In the genomic region with DNA sequence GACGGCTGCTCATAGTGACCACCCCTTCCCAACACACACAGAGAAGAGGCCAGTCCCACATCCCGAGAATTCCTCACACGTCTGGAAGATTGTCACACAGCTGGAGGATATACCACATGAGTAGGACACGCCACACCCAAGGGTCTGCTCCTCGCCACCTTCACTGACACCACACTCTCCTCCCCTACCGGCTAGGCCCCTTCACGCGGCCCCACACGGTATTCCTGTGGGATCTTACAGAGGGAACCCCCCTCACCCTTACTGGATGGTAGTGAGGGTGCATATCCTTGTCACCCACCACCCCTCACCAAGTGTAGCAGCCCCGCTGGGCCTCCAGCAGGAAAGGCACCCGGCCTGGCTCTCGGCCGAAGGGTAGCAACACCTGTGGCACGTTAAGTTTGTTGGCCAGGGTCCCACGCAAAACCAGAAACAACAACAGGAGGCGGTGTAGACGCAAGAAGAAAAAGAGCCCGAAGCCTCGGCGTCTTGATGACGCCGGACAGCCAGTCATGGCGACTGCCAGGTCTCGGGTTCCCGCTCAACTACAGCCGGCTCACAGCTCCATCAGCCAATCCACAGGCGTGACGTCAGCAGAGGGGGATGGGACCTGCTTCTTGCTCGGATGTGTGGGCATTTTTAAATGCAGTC, we compare ENCODE assay signal across 7 cellular contexts.
DNase-seq lines count a peak whose midpoint lies in the region; ATAC-seq lines count a peak whose summit lies in the region.

A gene (minus strand): TSS at position 540 of the 648 bp plus-strand sequence.

- H3K36me3 ChIP-seq in HUES6 (ENCODE audit: control insufficient read depth, insufficient read depth, low read length) (peaks cover 29% of the 10 kb centered on the region), stomach smooth muscle (ENCODE audit: control insufficient read depth in 2 of 2, insufficient read depth in 2 of 2, low read length in 2 of 2) (peaks cover 11 to 15% of the 10 kb centered on the region in 2 donors)

- H3K9me3 ChIP-seq in HUES6 (ENCODE audit: control insufficient read depth, insufficient read depth, low read depth, low read length), result no peaks in the 10 kb centered on the region
- no peaks in the 10 kb centered on the region for H3K9me3 ChIP-seq in stomach smooth muscle (ENCODE audit: control insufficient read depth in 2 of 2, low read length in 2 of 2)

- H3K27ac ChIP-seq in HUES6 (ENCODE audit: low read depth, low read length) (0 out of 2 replicates have a peak within 1 kb of the TSS, but pooled peaks have one; percentile 43), stomach smooth muscle (ENCODE audit: low read length) (peak within 1 kb of the TSS; percentile 66)

- H3K4me1 ChIP-seq in HUES6 (ENCODE audit: control insufficient read depth, insufficient read depth, low read length), result peaks cover 15% of the 10 kb centered on the region
- peaks cover 8% of the 10 kb centered on the region for H3K4me1 ChIP-seq in stomach smooth muscle (ENCODE audit: control insufficient read depth, insufficient read depth, low read length)

- peak; percentile 26 for DNase-seq in astrocyte of the hippocampus (ENCODE audit: low read depth, low spot score)
- DNase-seq in iPS-NIHi7 (ENCODE audit: extremely low spot score), result peak; percentile 85
- DNase-seq in NCI-H446 (lab: John Stamatoyannopoulos, UW), result no peak
- DNase-seq in kidney glomerular epithelial cell (lab: John Stamatoyannopoulos, UW), result no peak

- peak within 1 kb of the TSS; percentile 8 for H3K9ac ChIP-seq in HUES6 (ENCODE audit: low read length)
- H3K9ac ChIP-seq in stomach smooth muscle (ENCODE audit: low read length in 2 of 2), result peak within 1 kb of the TSS; percentile 13 to 49

- no peak for ATAC-seq in activated CD4-positive, CD25-positive, alpha-beta regulatory T cell treated with anti-CD3 and anti-CD28 coated beads, Interleukin-2, amount 50 U/mL, for 24 hours

- peak within 1 kb of the TSS; percentile 8; the same call in 1 of the 2 replicates for H3K4me3 ChIP-seq in HUES6 (ENCODE audit: low read depth, low read length)
- H3K4me3 ChIP-seq in stomach smooth muscle (ENCODE audit: low read length in 2 of 2), result peak within 1 kb of the TSS; percentile 7 to 44

- H3K27me3 ChIP-seq in HUES6 (ENCODE audit: control insufficient read depth, insufficient read depth, low read length) (no peaks in the 10 kb centered on the region), stomach smooth muscle (ENCODE audit: control insufficient read depth in 1 of 2, insufficient read depth in 2 of 2, low read length in 2 of 2) (no peaks in the 10 kb centered on the region)

Comparison
In these comparisons a context has a peak if more than half of its experiments do, and no peak if none do; other contexts are left out.
1. DNase-seq: peak in astrocyte of the hippocampus (single experiment) and iPS-NIHi7 (single experiment); none in NCI-H446 (0 of 2) and kidney glomerular epithelial cell (single experiment).